Comparison of ENCODE assay signal across 18 cellular contexts in the genomic region with DNA sequence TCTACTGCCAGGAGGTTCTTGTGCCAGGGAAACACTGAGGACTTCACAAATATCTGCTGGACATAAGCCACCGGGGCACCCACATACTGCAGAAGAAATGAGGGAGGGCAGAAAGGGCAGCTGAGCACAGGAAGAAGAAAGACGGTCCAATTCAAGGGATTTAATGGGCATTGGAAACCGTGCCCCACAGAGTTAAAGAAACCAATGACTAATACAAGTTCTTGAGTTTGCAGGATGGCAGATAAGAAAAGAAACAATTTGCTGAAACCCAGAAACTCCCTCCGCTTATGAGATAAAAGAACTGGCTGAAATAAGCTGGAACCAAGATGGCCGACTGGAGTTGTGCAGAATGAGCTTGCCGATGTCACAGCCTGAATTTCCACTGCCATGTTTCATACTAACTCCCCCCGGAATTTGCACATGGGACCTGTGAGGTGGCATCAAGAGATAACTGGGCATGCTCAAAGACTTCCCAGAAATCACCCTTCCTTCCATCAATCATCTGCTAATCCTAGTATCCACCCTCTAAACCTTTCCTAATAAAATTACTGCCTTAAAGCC.
"Had no signal": no experiment of that assay in that cellular context is flagged by ENCODE, and none has a peak within 500 bp of the region (broad histone marks: within the 10 kb centered on the region; RNA-seq: fewer than 3 reads in every experiment).

No MANE protein-coding gene starts in this region.

- DNase-seq: activated CD4-positive, alpha-beta T cell treated with anti-CD3 and anti-CD28 coated beads, Interleukin-2, amount 50 U/mL, for 4 hours; activated naive CD4-positive, alpha-beta T cell; activated T-cell treated with anti-CD3 and anti-CD28 coated beads, Interleukin-2, amount 50 U/mL, for 72 hours; amniotic stem cell; cortex of kidney; effector memory CD8-positive, alpha-beta T cell; foreskin fibroblast; mucosa of descending colon; occipital lobe; stimulated activated CD4-positive, alpha-beta T cell treated with anti-CD3 and anti-CD28 coated beads, Interleukin-1b, Interleukin-23, amount 100 ng/mL, for 48 hours; stimulated activated naive CD4-positive, alpha-beta T cell treated with Interleukin-2 at 50 U/mL for 16 hours had no signal

- H3K27ac Mint-ChIP-seq: activated T-cell treated with anti-CD3 and anti-CD28 coated beads, Interleukin-2, amount 50 U/mL, for 72 hours; nephron; T-helper 1 cell treated with Interleukin-12 subunit alpha and Interleukin-12 subunit beta and Interleukin-4 antibody, amounts not matched to agents 30 μg/mL and 1 μg/mL, for 36 hours had no signal

- H3K27me3 ChIP-seq: right lobe of liver, spleen had no signal

- H3K4me3 ChIP-seq: mucosa of descending colon, psoas muscle, right lobe of liver, spleen had no signal

- H3K4me3 Mint-ChIP-seq: activated T-cell treated with anti-CD3 and anti-CD28 coated beads, Interleukin-2, amount 50 U/mL, for 72 hours; brain; central memory CD8-positive, alpha-beta T cell; effector memory CD8-positive, alpha-beta T cell; nephron; T-helper 1 cell treated with Interleukin-12 subunit alpha and Interleukin-12 subunit beta and Interleukin-4 antibody, amounts not matched to agents 30 μg/mL and 1 μg/mL, for 36 hours had no signal

- H3K27me3 Mint-ChIP-seq: brain; central memory CD8-positive, alpha-beta T cell; effector memory CD8-positive, alpha-beta T cell had no signal

- ATAC-seq: activated T-cell treated with anti-CD3 and anti-CD28 coated beads, Interleukin-2, amount 50 U/mL, for 72 hours; effector memory CD8-positive, alpha-beta T cell; mucosa of descending colon; psoas muscle; right lobe of liver had no signal

- H3K27ac ChIP-seq: psoas muscle, right lobe of liver, spleen had no signal

- H3K4me1 ChIP-seq: psoas muscle, spleen had no signal

- H3K4me1 Mint-ChIP-seq: nephron had no signal

- H3K9me3 ChIP-seq: mucosa of descending colon, psoas muscle, right lobe of liver, spleen had no signal

- H3K9me3 Mint-ChIP-seq: activated T-cell treated with anti-CD3 and anti-CD28 coated beads, Interleukin-2, amount 50 U/mL, for 72 hours; brain; central memory CD8-positive, alpha-beta T cell; effector memory CD8-positive, alpha-beta T cell; nephron; T-helper 1 cell treated with Interleukin-12 subunit alpha and Interleukin-12 subunit beta and Interleukin-4 antibody, amounts not matched to agents 30 μg/mL and 1 μg/mL, for 36 hours had no signal
